Comparison of ENCODE assay signal across 10 cellular contexts in genomic region chr11:64292458-64293254, GRCh38. TPM values are rescaled to one million over a fixed set of nuclear protein-coding genes. Genes with fewer than 3 reads are reported as not detected.
DNase-seq lines count a peak whose midpoint lies in the region; ATAC-seq and TF ChIP-seq lines count a peak whose summit lies in the region.
"Had no signal": no experiment of that assay in that cellular context is flagged by ENCODE, and none has a peak within 500 bp of the region (broad histone marks: within the 10 kb centered on the region; RNA-seq: fewer than 3 reads in every experiment).

No MANE protein-coding gene starts in this region.

- H3K4me3 Mint-ChIP-seq in natural killer cell, result peak overlapping the region; percentile 49

- no TSS peak for BruUV-seq in A673 (replicated peaks; lab: Mats Ljungman, UMichigan)

- H3K36me3 Mint-ChIP-seq in natural killer cell, result no peaks in the 10 kb centered on the region

- H3K4me3 ChIP-seq in A673 (ENCODE audit: low read depth, low read length, poor library complexity, severe bottlenecking) (peak overlapping the region; percentile 46), colonic mucosa (peak overlapping the region; percentile 19)

- peaks cover 6 to 15% of the 10 kb centered on the region in 2 donors for H3K4me1 Mint-ChIP-seq in natural killer cell

- ATAC-seq in natural killer cell, result peak in 2 of 3 donors; percentile 10 to 25

- H3K36me3 ChIP-seq in A673 (ENCODE audit: insufficient read depth, low read length, poor library complexity, severe bottlenecking), result no peaks in the 10 kb centered on the region
- no peaks in the 10 kb centered on the region for H3K36me3 ChIP-seq in colonic mucosa

- CTCF ChIA-PET in A673 (lab: Charles Lee) (interaction anchor here (0.6 kb wide), 1 partner anchor 353 kb away, joined by 7 read pairs; no protein-coding TSS in a partner anchor), HEK293T (lab: Yijun Ruan, JAX) (interaction anchor here (0.8 kb wide), 1 partner anchor 10 kb away, joined by 3 read pairs; no protein-coding TSS in a partner anchor)

- POLR2A ChIA-PET in A673 (lab: Charles Lee; ENCODE audit: low non-redundant PET) (no interaction called here), HEK293T (lab: Yijun Ruan, JAX) (interaction anchor here (0.9 to 1.0 kb wide), 2 partner anchors 25 to 496 kb away, joined by 3 read pairs; partner anchors contain the start of genes PRDX5 and TRMT112)

- H3K27me3 Mint-ChIP-seq in natural killer cell (ENCODE audit: low read depth in 2 of 2), result peaks cover 37 to 46% of the 10 kb centered on the region in 2 donors

- peak overlapping the region in 1 of 2 donors; percentile 43 for H3K9ac ChIP-seq in colonic mucosa (ENCODE audit: low read depth in 2 of 2, low read length in 2 of 2)

- TF ChIP-seq CTCF in A673 (conservative IDR thresholded peaks at IDR 0.05; ENCODE audit: low read depth, low read length), result no peak
- no peak for TF ChIP-seq CTCF in GM20000 (IDR thresholded peaks at IDR 0.05; ENCODE audit: extremely low read depth, missing control alignments)
- no peak for TF ChIP-seq CTCF in colonic mucosa (IDR thresholded peaks at IDR 0.05)
- no peak for TF ChIP-seq CTCF in natural killer cell (IDR thresholded peaks at IDR 0.05)

- no peaks in the 10 kb centered on the region for H3K9me3 Mint-ChIP-seq in natural killer cell

- H3K4me1 ChIP-seq in A673 (ENCODE audit: insufficient read depth, low read length, poor library complexity, severe bottlenecking) (peaks cover 8% of the 10 kb centered on the region), colonic mucosa (peaks cover 3% of the 10 kb centered on the region)

- H3K27ac ChIP-seq in A673 (ENCODE audit: low read depth, low read length, poor library complexity, severe bottlenecking), result no peak overlapping the region
- no peak overlapping the region for H3K27ac ChIP-seq in colonic mucosa

- intact Hi-C loops in A673 (cut with micrococcal nuclease; ENCODE audit: unreplicated experiment) (no loop called here), colonic mucosa (cut with DNase I) (no loop called here), natural killer cell (cut with micrococcal nuclease) (no loop called here)

- H3K9me3 ChIP-seq in A673 (ENCODE audit: low read depth, low read length, poor library complexity, severe bottlenecking), result no peaks in the 10 kb centered on the region
- no peaks in the 10 kb centered on the region for H3K9me3 ChIP-seq in colonic mucosa

- DNase-seq in A673 (ENCODE audit: low spot score) (no peak), GM20000 (ENCODE audit: low spot score) (peak; percentile 51), colonic mucosa (no peak), natural killer cell (no peak), HT-29 (ENCODE audit: low spot score) (no peak), NCI-H1417 (lab: John Stamatoyannopoulos, UW) (no peak), HEK293T (ENCODE audit: extremely low spot score) (no peak), middle frontal gyrus (ENCODE audit: extremely low spot score, low spot score) (no peak)
- DNase-seq: activated gamma-delta T cell had no signal

- no peak overlapping the region for H3K27ac Mint-ChIP-seq in natural killer cell

- H3K27me3 ChIP-seq in A673 (replicated peaks; ENCODE audit: insufficient read depth, low read depth, low read length, poor library complexity) (peaks cover 35% of the 10 kb centered on the region), colonic mucosa (peaks cover 64% of the 10 kb centered on the region)

TF ChIP-seq in HEK293T, 16 proteins besides CTCF, POLR2A, EP300 and RAD21:
- TF ChIP-seq SUZ12 (IDR thresholded peaks at IDR 0.05), result no peak
- TF ChIP-seq NFRKB (IDR thresholded peaks at IDR 0.05), result no peak
- no peak for TF ChIP-seq ZNF384 (IDR thresholded peaks at IDR 0.05)
- no peak for TF ChIP-seq ELF4 (IDR thresholded peaks at IDR 0.05)
- no peak for TF ChIP-seq FOXM1 (IDR thresholded peaks at IDR 0.05; ENCODE audit: borderline replicate concordance)
- no peak for TF ChIP-seq LEF1 (IDR thresholded peaks at IDR 0.05; ENCODE audit: borderline replicate concordance)
- no peak for TF ChIP-seq TARDBP (IDR thresholded peaks at IDR 0.05)
- no peak for TF ChIP-seq HDGF (IDR thresholded peaks at IDR 0.05; ENCODE audit: borderline replicate concordance)
- TF ChIP-seq, protein P1, sequence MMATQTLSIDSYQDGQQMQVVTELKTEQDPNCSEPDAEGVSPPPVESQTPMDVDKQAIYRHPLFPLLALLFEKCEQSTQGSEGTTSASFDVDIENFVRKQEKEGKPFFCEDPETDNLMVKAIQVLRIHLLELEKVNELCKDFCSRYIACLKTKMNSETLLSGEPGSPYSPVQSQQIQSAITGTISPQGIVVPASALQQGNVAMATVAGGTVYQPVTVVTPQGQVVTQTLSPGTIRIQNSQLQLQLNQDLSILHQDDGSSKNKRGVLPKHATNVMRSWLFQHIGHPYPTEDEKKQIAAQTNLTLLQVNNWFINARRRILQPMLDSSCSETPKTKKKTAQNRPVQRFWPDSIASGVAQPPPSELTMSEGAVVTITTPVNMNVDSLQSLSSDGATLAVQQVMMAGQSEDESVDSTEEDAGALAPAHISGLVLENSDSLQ (IDR thresholded peaks at IDR 0.05), result no peak
- no peak for TF ChIP-seq CTBP1 (IDR thresholded peaks at IDR 0.05; ENCODE audit: borderline replicate concordance)
- no peak for TF ChIP-seq L3MBTL2 (conservative IDR thresholded peaks at IDR 0.05)
- no peak for TF ChIP-seq BHLHE40 (IDR thresholded peaks at IDR 0.05; ENCODE audit: borderline replicate concordance)
- no peak for TF ChIP-seq FOXK2 (IDR thresholded peaks at IDR 0.05)
- TF ChIP-seq SP1 (IDR thresholded peaks at IDR 0.05), result no peak
- no peak for TF ChIP-seq ARNT (IDR thresholded peaks at IDR 0.05)
- no peak for TF ChIP-seq FOXA1 (IDR thresholded peaks at IDR 0.05)

RNA-seq across cellular contexts. Expression of gene KCNK4, which starts 1.6 kb away (rescaled TPM):
- total RNA-seq in A673 (2021), result 0.26 TPM in 1 of 2 replicates, not detected in the other
- not detected for total RNA-seq in colonic mucosa
- total RNA-seq in natural killer cell, result under 1 TPM in 2 of 3 donors, not detected in 1; 0.30 to 0.86 TPM
- not detected in 2 replicates for total RNA-seq in HT-29 (2014; rRNA removed; shearing (Covaris generic))
- total RNA-seq: SK-MEL-5 had no signal

RNA-seq across cellular contexts. Expression of gene GPR137, which starts 7.0 kb away (rescaled TPM):
- total RNA-seq in A673 (2021) (47.9 and 56.6 TPM in 2 replicates), colonic mucosa (10 to 100 TPM; 36.0 to 58.8 TPM), natural killer cell (10 to 100 TPM; 29.1 to 61.3 (median 34.4) TPM)
- 23.9 and 36.5 TPM in 2 replicates for total RNA-seq in HT-29 (2014; rRNA removed; shearing (Covaris generic))

RNA-seq across cellular contexts. Expression of gene CATSPERZ, which starts 7.5 kb away (rescaled TPM):
- total RNA-seq in A673 (2021), result 1.4 TPM in 1 of 2 replicates, not detected in the other
- total RNA-seq in colonic mucosa, result under 1 TPM in 1 of 2 donors, not detected in 1; 0.56 TPM
- total RNA-seq in natural killer cell, result under 1 TPM in 2 of 3 donors, not detected in 1; 0.80 to 0.90 TPM
- total RNA-seq in HT-29 (2014; rRNA removed; shearing (Covaris generic)), result 1.4 and 2.3 TPM in 2 replicates

RNA-seq across cellular contexts. Expression of gene BAD, which starts 8.2 kb away (rescaled TPM):
- 48.4 and 62.2 TPM in 2 replicates for total RNA-seq in A673 (2021)
- total RNA-seq in colonic mucosa, result 10 to 100 TPM; 86.0 to 89.6 TPM
- total RNA-seq in natural killer cell, result 10 to 100 TPM; 30.6 to 35.8 (median 31.6) TPM
- 159 and 160 TPM in 2 replicates for total RNA-seq in HT-29 (2014; rRNA removed; shearing (Covaris generic))

RNA-seq across cellular contexts. Expression of gene ESRRA, which starts 12.7 kb away (rescaled TPM):
- total RNA-seq in A673 (2021), result 56.2 and 63.8 TPM in 2 replicates
- total RNA-seq in colonic mucosa, result 100 to 1,000 TPM; 150 to 187 TPM
- total RNA-seq in natural killer cell, result 10 to 100 TPM; 47.1 to 51.3 (median 50.0) TPM
- 180 TPM in 2 replicates for total RNA-seq in HT-29 (2014; rRNA removed; shearing (Covaris generic))
